In the genomic region with DNA sequence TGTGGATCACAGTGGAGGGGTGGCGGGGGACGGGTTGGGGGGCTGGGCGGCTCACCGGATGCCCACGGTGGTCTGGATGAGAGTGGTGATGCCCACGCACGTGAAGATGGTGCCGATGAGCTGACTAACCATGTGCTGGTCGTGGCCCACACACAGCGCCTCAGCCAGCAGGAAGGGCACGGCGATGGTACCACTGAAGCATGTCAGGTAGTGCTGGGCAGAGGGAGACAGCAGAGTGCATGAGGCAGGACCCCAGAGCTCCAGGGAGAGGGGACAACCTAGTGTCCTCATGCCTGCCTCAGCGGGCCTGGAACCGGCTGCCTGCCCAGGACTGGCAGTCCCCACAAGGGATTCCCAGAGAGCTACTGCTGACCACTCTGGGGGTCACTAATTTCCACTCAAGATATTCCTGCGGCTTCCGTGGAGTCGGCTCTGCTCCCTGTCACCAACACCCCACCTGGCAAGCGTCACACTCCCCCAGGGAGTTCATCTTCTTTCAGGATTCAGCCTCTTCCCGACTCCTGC, we compare ENCODE assay signal across 1 cellular context.
TF ChIP-seq lines count a peak whose summit lies in the region.

No MANE protein-coding gene starts in this region.

TF ChIP-seq in liver, 16 proteins besides CTCF, POLR2A, EP300 and RAD21 (continued from another document):
- TF ChIP-seq, protein P1, sequence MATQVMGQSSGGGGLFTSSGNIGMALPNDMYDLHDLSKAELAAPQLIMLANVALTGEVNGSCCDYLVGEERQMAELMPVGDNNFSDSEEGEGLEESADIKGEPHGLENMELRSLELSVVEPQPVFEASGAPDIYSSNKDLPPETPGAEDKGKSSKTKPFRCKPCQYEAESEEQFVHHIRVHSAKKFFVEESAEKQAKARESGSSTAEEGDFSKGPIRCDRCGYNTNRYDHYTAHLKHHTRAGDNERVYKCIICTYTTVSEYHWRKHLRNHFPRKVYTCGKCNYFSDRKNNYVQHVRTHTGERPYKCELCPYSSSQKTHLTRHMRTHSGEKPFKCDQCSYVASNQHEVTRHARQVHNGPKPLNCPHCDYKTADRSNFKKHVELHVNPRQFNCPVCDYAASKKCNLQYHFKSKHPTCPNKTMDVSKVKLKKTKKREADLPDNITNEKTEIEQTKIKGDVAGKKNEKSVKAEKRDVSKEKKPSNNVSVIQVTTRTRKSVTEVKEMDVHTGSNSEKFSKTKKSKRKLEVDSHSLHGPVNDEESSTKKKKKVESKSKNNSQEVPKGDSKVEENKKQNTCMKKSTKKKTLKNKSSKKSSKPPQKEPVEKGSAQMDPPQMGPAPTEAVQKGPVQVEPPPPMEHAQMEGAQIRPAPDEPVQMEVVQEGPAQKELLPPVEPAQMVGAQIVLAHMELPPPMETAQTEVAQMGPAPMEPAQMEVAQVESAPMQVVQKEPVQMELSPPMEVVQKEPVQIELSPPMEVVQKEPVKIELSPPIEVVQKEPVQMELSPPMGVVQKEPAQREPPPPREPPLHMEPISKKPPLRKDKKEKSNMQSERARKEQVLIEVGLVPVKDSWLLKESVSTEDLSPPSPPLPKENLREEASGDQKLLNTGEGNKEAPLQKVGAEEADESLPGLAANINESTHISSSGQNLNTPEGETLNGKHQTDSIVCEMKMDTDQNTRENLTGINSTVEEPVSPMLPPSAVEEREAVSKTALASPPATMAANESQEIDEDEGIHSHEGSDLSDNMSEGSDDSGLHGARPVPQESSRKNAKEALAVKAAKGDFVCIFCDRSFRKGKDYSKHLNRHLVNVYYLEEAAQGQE (IDR thresholded peaks at IDR 0.05), result no peak
- TF ChIP-seq TAF1 (conservative IDR thresholded peaks at IDR 0.05), result no peak
- no peak for TF ChIP-seq FOXA2 (IDR thresholded peaks at IDR 0.05)
- no peak for TF ChIP-seq FOXA1 (IDR thresholded peaks at IDR 0.05)
- TF ChIP-seq NR2F2 (IDR thresholded peaks at IDR 0.05), result no peak
- no peak for TF ChIP-seq HNF4A (conservative IDR thresholded peaks at IDR 0.05)
- no peak for TF ChIP-seq SP1 (IDR thresholded peaks at IDR 0.05)
- TF ChIP-seq, protein P2, sequence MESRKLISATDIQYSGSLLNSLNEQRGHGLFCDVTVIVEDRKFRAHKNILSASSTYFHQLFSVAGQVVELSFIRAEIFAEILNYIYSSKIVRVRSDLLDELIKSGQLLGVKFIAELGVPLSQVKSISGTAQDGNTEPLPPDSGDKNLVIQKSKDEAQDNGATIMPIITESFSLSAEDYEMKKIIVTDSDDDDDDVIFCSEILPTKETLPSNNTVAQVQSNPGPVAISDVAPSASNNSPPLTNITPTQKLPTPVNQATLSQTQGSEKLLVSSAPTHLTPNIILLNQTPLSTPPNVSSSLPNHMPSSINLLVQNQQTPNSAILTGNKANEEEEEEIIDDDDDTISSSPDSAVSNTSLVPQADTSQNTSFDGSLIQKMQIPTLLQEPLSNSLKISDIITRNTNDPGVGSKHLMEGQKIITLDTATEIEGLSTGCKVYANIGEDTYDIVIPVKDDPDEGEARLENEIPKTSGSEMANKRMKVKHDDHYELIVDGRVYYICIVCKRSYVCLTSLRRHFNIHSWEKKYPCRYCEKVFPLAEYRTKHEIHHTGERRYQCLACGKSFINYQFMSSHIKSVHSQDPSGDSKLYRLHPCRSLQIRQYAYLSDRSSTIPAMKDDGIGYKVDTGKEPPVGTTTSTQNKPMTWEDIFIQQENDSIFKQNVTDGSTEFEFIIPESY (IDR thresholded peaks at IDR 0.05), result no peak
